ENCODE assay signal across 2 cellular contexts in genomic region chr4:73588613-73589012, GRCh38.
TF ChIP-seq lines count a peak whose summit lies in the region.

No MANE protein-coding gene starts in this region.

TF ChIP-seq in HepG2, 621 proteins besides CTCF, POLR2A, EP300 and RAD21:
- TF ChIP-seq ARID5B (CRISPR knock-in tag; IDR thresholded peaks at IDR 0.05) (no peak), ISX (CRISPR knock-in tag; conservative IDR thresholded peaks at IDR 0.05) (no peak), ZNF83 (CRISPR knock-in tag; IDR thresholded peaks at IDR 0.05; ENCODE audit: borderline replicate concordance) (no peak), CREB1 (IDR thresholded peaks at IDR 0.05) (peak; percentile 76), CREB1 (CRISPR knock-in tag; IDR thresholded peaks at IDR 0.05) (no peak), BCL6 (CRISPR knock-in tag; IDR thresholded peaks at IDR 0.05) (no peak)
- TF ChIP-seq, protein P1, sequence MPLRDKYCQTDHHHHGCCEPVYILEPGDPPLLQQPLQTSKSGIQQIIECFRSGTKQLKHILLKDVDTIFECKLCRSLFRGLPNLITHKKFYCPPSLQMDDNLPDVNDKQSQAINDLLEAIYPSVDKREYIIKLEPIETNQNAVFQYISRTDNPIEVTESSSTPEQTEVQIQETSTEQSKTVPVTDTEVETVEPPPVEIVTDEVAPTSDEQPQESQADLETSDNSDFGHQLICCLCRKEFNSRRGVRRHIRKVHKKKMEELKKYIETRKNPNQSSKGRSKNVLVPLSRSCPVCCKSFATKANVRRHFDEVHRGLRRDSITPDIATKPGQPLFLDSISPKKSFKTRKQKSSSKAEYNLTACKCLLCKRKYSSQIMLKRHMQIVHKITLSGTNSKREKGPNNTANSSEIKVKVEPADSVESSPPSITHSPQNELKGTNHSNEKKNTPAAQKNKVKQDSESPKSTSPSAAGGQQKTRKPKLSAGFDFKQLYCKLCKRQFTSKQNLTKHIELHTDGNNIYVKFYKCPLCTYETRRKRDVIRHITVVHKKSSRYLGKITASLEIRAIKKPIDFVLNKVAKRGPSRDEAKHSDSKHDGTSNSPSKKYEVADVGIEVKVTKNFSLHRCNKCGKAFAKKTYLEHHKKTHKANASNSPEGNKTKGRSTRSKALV (CRISPR knock-in tag; IDR thresholded peaks at IDR 0.05) = no peak
TF ChIP-seq in HepG2: peak in this region for 1.

TF ChIP-seq in GM12878, 131 proteins besides CTCF, POLR2A, EP300 and RAD21:
- no peak for TF ChIP-seq RELA (IDR thresholded peaks at IDR 0.05; ENCODE audit: borderline replicate concordance, partially characterized antibody)
- no peak for TF ChIP-seq MXI1 (IDR thresholded peaks at IDR 0.05; ENCODE audit: low read depth, low read length)
